In the genomic region with DNA sequence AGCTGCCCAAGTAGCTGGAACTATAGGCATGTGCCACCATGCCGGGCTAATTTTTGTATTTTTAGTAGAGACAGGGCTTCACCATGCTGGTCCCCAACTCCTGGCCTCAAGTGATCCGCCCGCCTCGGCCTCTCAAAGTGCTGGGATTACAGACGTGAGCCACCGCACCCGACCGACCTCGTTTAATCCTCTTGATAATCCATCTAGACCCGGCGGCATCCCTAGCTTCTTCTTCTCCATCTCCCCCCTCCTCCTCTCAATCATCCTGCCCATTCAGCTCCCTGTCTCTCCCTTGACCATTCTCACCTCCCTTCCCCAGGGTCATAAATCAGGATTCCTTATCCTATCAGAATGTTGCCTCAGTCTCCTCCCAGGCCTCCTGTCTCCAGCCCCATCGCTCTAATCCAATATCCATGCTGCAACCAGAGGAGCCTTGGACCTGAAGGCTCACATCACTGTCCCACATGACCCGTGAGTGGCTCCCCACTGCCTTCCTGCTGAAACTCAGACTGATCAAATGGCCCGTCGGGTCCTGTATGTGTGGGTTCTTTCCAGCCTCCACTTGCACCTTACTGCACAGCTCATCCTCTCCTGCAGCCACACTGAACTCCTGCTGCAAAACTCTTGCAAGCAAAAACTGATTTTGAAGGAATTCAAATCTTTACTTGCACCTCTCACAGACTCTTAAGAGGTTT, we compare ENCODE assay signal across 21 cellular contexts.
DNase-seq lines count a peak whose midpoint lies in the region; ATAC-seq and TF ChIP-seq lines count a peak whose summit lies in the region.
"Had no signal": no experiment of that assay in that cellular context is flagged by ENCODE, and none has a peak within 500 bp of the region (broad histone marks: within the 10 kb centered on the region; RNA-seq: fewer than 3 reads in every experiment).

No MANE protein-coding gene starts in this region.

- DNase-seq in activated CD8-positive, alpha-beta memory T cell treated with anti-CD3 and anti-CD28 coated beads for 24 hours = peak; percentile 26
- no peak for DNase-seq in activated CD8-positive, alpha-beta memory T cell treated with anti-CD3 and anti-CD28 coated beads, Interleukin-2, amount 50 U/mL, for 4 hours
- DNase-seq in coronary artery (ENCODE audit: low spot score) (peak; percentile 45), neuronal stem cell (ENCODE audit: low spot score) (no peak), ureter (ENCODE audit: low spot score) (peak; percentile 20), DMS79 treated with DMSO at 0.1 percent for 48 hours (lab: John Stamatoyannopoulos, UW) (no peak), nucleus accumbens (lab: John Stamatoyannopoulos, UW) (no peak)
- DNase-seq in stimulated activated naive CD8-positive, alpha-beta T cell treated with anti-CD3 and anti-CD28 coated beads, Interleukin-15, Interleukin-2, amounts not matched to agents 100 U/mL and 50 U/mL, for 24 hours = no peak
- DNase-seq: CD4-positive, alpha-beta memory T cell; HCEC 1CT; Karpas-422; MV-4-11; NCI-H1105 treated with DMSO at 0.1 percent for 48 hours; NCI-H2081 treated with DMSO at 0.1 percent for 48 hours; NCI-H2171 treated with DMSO at 0.1 percent for 48 hours; NCI-H524 treated with DMSO at 0.1 percent for 48 hours; OCI-M1 had no signal

- H4K91ac ChIP-seq in neuronal stem cell (ENCODE audit: low read depth, low read length, poor library complexity) = peak overlapping the region; percentile 5

- H3K9ac ChIP-seq in neuronal stem cell (ENCODE audit: low read depth, low read length, poor library complexity) = no peak overlapping the region
- H3K9ac ChIP-seq: BLaER1 treated with 17β-estradiol and CSF1 and Interleukin-3, amounts not matched to agents 10 nM and 100 nM had no signal

- H2BK15ac ChIP-seq in neuronal stem cell (ENCODE audit: low read length) = no peak overlapping the region

- H3K4me3 ChIP-seq in coronary artery (no peak overlapping the region), neuronal stem cell (ENCODE audit: low read length in 2 of 2) (no peak overlapping the region)
- H3K4me3 ChIP-seq: BLaER1 treated with 17β-estradiol and CSF1 and Interleukin-3, amounts not matched to agents 10 nM and 100 nM; GM23338; SJSA1 had no signal

- H3K4ac ChIP-seq in neuronal stem cell (ENCODE audit: low read length) = no peak overlapping the region

- no peak overlapping the region for H3K18ac ChIP-seq in neuronal stem cell (ENCODE audit: low read length)

- WGBS in neuronal stem cell (ENCODE audit: extremely low coverage in 2 of 2, insufficient read length in 2 of 2, insufficient replicate concordance in 1 of 2), 2 donors = no CpG with 5 or more reads among the region's 15 CpGs

- no peak overlapping the region for H4K8ac ChIP-seq in neuronal stem cell (ENCODE audit: low read depth, low read length)

- no peak overlapping the region for H2BK12ac ChIP-seq in neuronal stem cell (ENCODE audit: low read length)

- no peak overlapping the region for H2BK120ac ChIP-seq in neuronal stem cell (ENCODE audit: low read depth, low read length)

- H3K27me3 ChIP-seq in neuronal stem cell (ENCODE audit: control insufficient read depth in 3 of 3, insufficient read depth in 3 of 3, low read depth in 1 of 3, low read length in 3 of 3) = peaks cover 0 to 12% (median 0%) of the 10 kb centered on the region in 3 experiments
- H3K27me3 ChIP-seq: BLaER1 treated with 17β-estradiol and CSF1 and Interleukin-3, amounts not matched to agents 10 nM and 100 nM; SJSA1 had no signal

- H3K9me3 ChIP-seq in neuronal stem cell (replicated peaks in 1 of 2; ENCODE audit: control insufficient read depth in 2 of 2, insufficient read depth in 1 of 2, low read depth in 1 of 2, low read length in 2 of 2) = no peaks in the 10 kb centered on the region
- H3K9me3 ChIP-seq: BLaER1 treated with 17β-estradiol and CSF1 and Interleukin-3, amounts not matched to agents 10 nM and 100 nM; SJSA1 had no signal

- no peak overlapping the region for H2AFZ ChIP-seq in neuronal stem cell (ENCODE audit: low read length)
- H2AFZ ChIP-seq: GM23338 had no signal

- no peak overlapping the region for H3K23ac ChIP-seq in neuronal stem cell (ENCODE audit: low read depth, low read length, poor library complexity)

- H2BK5ac ChIP-seq in neuronal stem cell (ENCODE audit: low read length) = no peak overlapping the region

- no peak overlapping the region for H3K14ac ChIP-seq in neuronal stem cell (ENCODE audit: low read length)

- ATAC-seq in stimulated activated naive CD8-positive, alpha-beta T cell treated with anti-CD3 and anti-CD28 coated beads, Interleukin-15, Interleukin-2, amounts not matched to agents 100 U/mL and 50 U/mL, for 24 hours = no peak
- ATAC-seq: GM23338, Right ventricle myocardium inferior had no signal

- no peak overlapping the region for H3K4me2 ChIP-seq in neuronal stem cell (ENCODE audit: insufficient read depth, low read length, poor library complexity, severe bottlenecking)
- H3K4me2 ChIP-seq: GM23338 had no signal

- H3K36me3 ChIP-seq in neuronal stem cell (replicated peaks in 1 of 2; ENCODE audit: control insufficient read depth in 2 of 2, insufficient read depth in 2 of 2, low read length in 2 of 2) = no peaks in the 10 kb centered on the region
- H3K36me3 ChIP-seq: BLaER1 treated with 17β-estradiol and CSF1 and Interleukin-3, amounts not matched to agents 10 nM and 100 nM; SJSA1 had no signal

- no peaks in the 10 kb centered on the region for H3K79me1 ChIP-seq in neuronal stem cell (ENCODE audit: low read depth, low read length)

- no peak overlapping the region for H3K27ac ChIP-seq in coronary artery
- H3K27ac ChIP-seq in neuronal stem cell (replicated peaks; ENCODE audit: low read length) = no peak overlapping the region
- H3K27ac ChIP-seq: BLaER1 treated with 17β-estradiol and CSF1 and Interleukin-3, amounts not matched to agents 10 nM and 100 nM; SJSA1 had no signal

- TF ChIP-seq CTCF in coronary artery (IDR thresholded peaks at IDR 0.05) = no peak

- H2AK5ac ChIP-seq in neuronal stem cell (ENCODE audit: low read depth, low read length) = no peak overlapping the region

- H3K4me1 ChIP-seq in neuronal stem cell (ENCODE audit: control insufficient read depth in 2 of 2, insufficient read depth in 1 of 2, low read depth in 1 of 2, low read length in 2 of 2) = no peaks in the 10 kb centered on the region
- H3K4me1 ChIP-seq: SJSA1 had no signal

Comparison
In these comparisons a context has a peak if more than half of its experiments do, and no peak if none do; other contexts are left out.
1. DNase-seq: peak in activated CD8-positive, alpha-beta memory T cell treated with anti-CD3 and anti-CD28 coated beads for 24 hours (single experiment), coronary artery (single experiment) and ureter (single experiment); none in activated CD8-positive, alpha-beta memory T cell treated with anti-CD3 and anti-CD28 coated beads, Interleukin-2, amount 50 U/mL, for 4 hours (single experiment), neuronal stem cell (single experiment), DMS79 treated with DMSO at 0.1 percent for 48 hours (single experiment), stimulated activated naive CD8-positive, alpha-beta T cell treated with anti-CD3 and anti-CD28 coated beads, Interleukin-15, Interleukin-2, amounts not matched to agents 100 U/mL and 50 U/mL, for 24 hours (single experiment) and nucleus accumbens (0 of 56).